In the genomic region with DNA sequence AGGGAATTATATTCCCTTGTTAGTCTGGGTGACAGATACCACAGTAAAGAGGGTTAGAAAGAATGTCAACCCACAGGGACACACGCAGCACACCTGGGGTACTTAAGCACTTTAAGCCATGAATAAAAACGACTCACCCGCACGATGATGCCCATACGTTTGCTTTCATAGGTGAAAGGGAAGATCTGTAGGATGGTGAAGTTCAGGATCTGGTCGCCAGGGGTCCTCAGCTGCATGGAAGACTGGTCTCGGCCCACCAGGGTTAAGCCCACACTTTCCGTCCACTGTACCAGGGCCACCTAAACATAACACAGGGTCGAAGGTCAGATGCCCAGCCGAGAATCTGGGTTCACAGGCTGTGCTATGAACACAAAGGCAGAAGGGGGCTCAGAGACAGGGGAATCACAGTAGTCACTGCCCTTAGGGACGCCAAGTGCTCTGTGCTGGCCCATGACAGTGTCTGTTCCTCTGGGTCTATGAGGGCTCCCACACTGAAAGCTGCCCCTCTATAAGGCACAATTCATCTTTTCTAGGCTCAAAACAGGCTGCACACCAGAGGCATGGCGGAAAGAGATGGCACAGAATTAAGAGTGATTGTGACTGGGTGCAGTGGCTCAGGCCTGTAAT, we compare ENCODE assay signal across 8 cellular contexts.
A peak's percentile ranks its signal among the peaks of the same experiment; 100 is the strongest.
DNase-seq lines count a peak whose midpoint lies in the region; ATAC-seq and TF ChIP-seq lines count a peak whose summit lies in the region.

No MANE protein-coding gene starts in this region.

- peaks cover 14% of the 10 kb centered on the region; the same call in 1 of the 2 replicates for H3K79me2 ChIP-seq in Loucy (ENCODE audit: insufficient read depth, low read length)

- no CpG with 5 or more reads among the region's 12 CpGs for WGBS in iPS DF 6.9 (ENCODE audit: insufficient coverage, insufficient read length)

- no peaks in the 10 kb centered on the region for H3K9me3 Mint-ChIP-seq in T-cell

- H4K20me1 ChIP-seq in Loucy (ENCODE audit: insufficient read depth, low read length, poor library complexity, severe bottlenecking) = peaks cover 3% of the 10 kb centered on the region

- H3K4me3 ChIP-seq in Loucy (ENCODE audit: low read length, poor library complexity, severe bottlenecking) (no peak overlapping the region), iPS DF 6.9 (ENCODE audit: low read length) (no peak overlapping the region)

- H3K27ac ChIP-seq in iPS DF 6.9 (ENCODE audit: low read length) = no peak overlapping the region

- no peaks in the 10 kb centered on the region for H3K27me3 ChIP-seq in Loucy (ENCODE audit: insufficient read depth, low read length, poor library complexity, severe bottlenecking)
- H3K27me3 ChIP-seq in iPS DF 6.9 (ENCODE audit: control insufficient read depth, insufficient read depth, low read length) = no peaks in the 10 kb centered on the region

- no peaks in the 10 kb centered on the region for H3K9me2 ChIP-seq in Loucy (replicated peaks; ENCODE audit: low read depth, low read length)

- H3K4me2 ChIP-seq in Loucy (ENCODE audit: low read depth, low read length, poor library complexity, severe bottlenecking) = no peak overlapping the region

- H3K9me3 ChIP-seq in Loucy (ENCODE audit: insufficient read depth, low read depth, low read length) (no peaks in the 10 kb centered on the region), iPS DF 6.9 (ENCODE audit: control insufficient read depth, insufficient read depth, low read length) (no peaks in the 10 kb centered on the region)

- no peak overlapping the region for H3K9ac ChIP-seq in Loucy (ENCODE audit: low read depth, low read length, poor library complexity, severe bottlenecking)

- H3K4me1 Mint-ChIP-seq in T-cell = peaks cover 0 to 3% (median 0%) of the 10 kb centered on the region in 3 donors

- no peaks in the 10 kb centered on the region for H3K36me3 Mint-ChIP-seq in T-cell

- H3K27ac Mint-ChIP-seq in T-cell = no peak overlapping the region

- H3K36me3 ChIP-seq in Loucy (ENCODE audit: insufficient read depth, low read length) = peaks cover 72% of the 10 kb centered on the region; the same call in 1 of the 2 replicates
- no peaks in the 10 kb centered on the region for H3K36me3 ChIP-seq in iPS DF 6.9 (ENCODE audit: control insufficient read depth, insufficient read depth, low read length)

- ATAC-seq in T-cell (replicated peaks in 1 of 4) (peak in 2 of 4 experiments; percentile 41 to 42), HG03196 (IDR thresholded peaks at IDR 0.05; ENCODE audit: unreplicated experiment) (no peak)

- no peak overlapping the region for H2AFZ ChIP-seq in Loucy (ENCODE audit: low read length)

- peak; percentile 22 for DNase-seq in NCI-H1436 (lab: John Stamatoyannopoulos, UW)
- no peak for DNase-seq in NCI-H1436 treated with DMSO at 0.1 percent for 48 hours (lab: John Stamatoyannopoulos, UW)
- peak in 29 of 34 experiments; percentile 8 to 51 (median 35) for DNase-seq in T-cell
- DNase-seq in astrocyte of the hippocampus (ENCODE audit: low read depth, low spot score) = peak; percentile 80
- peak; percentile 67 for DNase-seq in iPS DF 6.9 (ENCODE audit: low read depth, low spot score)
- DNase-seq in stimulated activated CD4-positive, alpha-beta T cell treated with anti-CD3 and anti-CD28 coated beads, Interleukin-12 subunit alpha, Interleukin-12 subunit beta, amount 100 ng/mL, for 4 hours = peak; percentile 64

- TF ChIP-seq CTCF in Loucy (conservative IDR thresholded peaks at IDR 0.05; ENCODE audit: low read length) = peak; percentile 92

- H3K4me3 Mint-ChIP-seq in T-cell = no peak overlapping the region

- H3K4me1 ChIP-seq in Loucy (ENCODE audit: insufficient read depth, low read length, poor library complexity, severe bottlenecking) (peaks cover 11% of the 10 kb centered on the region), iPS DF 6.9 (ENCODE audit: control insufficient read depth, insufficient read depth, low read length) (no peaks in the 10 kb centered on the region)

- peaks cover 9 to 11% of the 10 kb centered on the region in 2 donors for H3K27me3 Mint-ChIP-seq in T-cell

- POLR2A ChIA-PET in T-cell (lab: Charles Lee) = no interaction called here

- CTCF ChIA-PET in T-cell (lab: Charles Lee) = no interaction called here

- H3F3A ChIP-seq in Loucy (ENCODE audit: low read depth) = no peaks in the 10 kb centered on the region
